ENCODE assay signal across 6 cellular contexts in genomic region chr2:53004413-53004812, GRCh38.
"Had no signal": no experiment of that assay in that cellular context is flagged by ENCODE, and none has a peak within 500 bp of the region (broad histone marks: within the 10 kb centered on the region; RNA-seq: fewer than 3 reads in every experiment).

No MANE protein-coding gene starts in this region.

- H2AFZ ChIP-seq: GM23338 had no signal

- H3K4me2 ChIP-seq: GM23338 had no signal

- DNase-seq: H9, HCEC 1CT, IMR-90, KG1 had no signal

- ATAC-seq: GM23338, K562 had no signal

- H3K4me3 ChIP-seq: GM23338, K562 had no signal
